10 cellular contexts compared by ENCODE assay signal in genomic region chr20:13681248-13682125, GRCh38. TPM values are rescaled to one million over a fixed set of nuclear protein-coding genes. Genes with fewer than 3 reads are reported as not detected.
DNase-seq lines count a peak whose midpoint lies in the region; ATAC-seq and TF ChIP-seq lines count a peak whose summit lies in the region.
"Had no signal": no experiment of that assay in that cellular context is flagged by ENCODE, and none has a peak within 500 bp of the region (broad histone marks: within the 10 kb centered on the region; RNA-seq: fewer than 3 reads in every experiment).

No MANE protein-coding gene starts in this region.

- H3K36me3 ChIP-seq in PC-3 (ENCODE audit: low read depth, low read length), result no peaks in the 10 kb centered on the region

- no peak overlapping the region for H3K4me3 ChIP-seq in PC-3 (ENCODE audit: low read length)

- no peak overlapping the region for H3K9ac ChIP-seq in PC-3 (ENCODE audit: low read length)

- H3K36me3 Mint-ChIP-seq in activated CD4-positive, alpha-beta T cell treated with anti-CD3 and anti-CD28 coated beads, Interleukin-2, amount 10 ng/mL, durations not matched to agents 7 days and 5 days (ENCODE audit: low read depth), result no peaks in the 10 kb centered on the region

- no peaks in the 10 kb centered on the region; the same call in 1 of the 2 replicates for H3K4me1 ChIP-seq in PC-3 (ENCODE audit: insufficient read depth, low read length)

- H3K4me2 ChIP-seq in PC-3 (ENCODE audit: low read length), result no peak overlapping the region

- ATAC-seq in GM19395 (IDR thresholded peaks at IDR 0.05; ENCODE audit: unreplicated experiment) (peak; percentile 76), HG03025 (IDR thresholded peaks at IDR 0.05; ENCODE audit: low FRiP score, unreplicated experiment) (peak; percentile 66), PC-3 (no peak)

- H2AFZ ChIP-seq in PC-3 (ENCODE audit: low read length), result no peak overlapping the region

- peak; percentile 84 for DNase-seq in DMS53 (lab: John Stamatoyannopoulos, UW)
- peak; percentile 34 for DNase-seq in PC-3
- no peak for DNase-seq in NK-92 treated with Interleukin-12 subunit alpha and Interleukin-12 subunit beta, amount 100 ng/mL, for 24 hours (lab: John Stamatoyannopoulos, UW)
- DNase-seq in NCI-H187 (lab: John Stamatoyannopoulos, UW), result no peak
- no peak for DNase-seq in superior temporal gyrus (ENCODE audit: extremely low spot score)
- no peak for DNase-seq in activated CD4-positive, alpha-beta T cell treated with anti-CD3 and anti-CD28 coated beads, Interleukin-2, amount 10 ng/mL, durations not matched to agents 7 days and 5 days
- DNase-seq: anterior cingulate cortex, midbrain had no signal

- no peaks in the 10 kb centered on the region for H3F3A ChIP-seq in PC-3 (ENCODE audit: low read length, unreplicated experiment)

- no peaks in the 10 kb centered on the region for H3K9me2 ChIP-seq in PC-3 (replicated peaks; ENCODE audit: low read length)

- POLR2A ChIA-PET in PC-3 (lab: Charles Lee; ENCODE audit: unreplicated experiment), result no interaction called here
- POLR2A ChIA-PET in activated CD4-positive, alpha-beta T cell treated with anti-CD3 and anti-CD28 coated beads, Interleukin-2, amount 10 ng/mL, durations not matched to agents 7 days and 5 days (lab: Charles Lee), result no interaction called here

- CTCF ChIA-PET in PC-3 (lab: Charles Lee), result no interaction called here
- CTCF ChIA-PET in activated CD4-positive, alpha-beta T cell treated with anti-CD3 and anti-CD28 coated beads, Interleukin-2, amount 10 ng/mL, durations not matched to agents 7 days and 5 days (lab: Charles Lee), result interaction anchor here (0.7 kb wide), 1 partner anchor 439 kb away, joined by 3 read pairs; no protein-coding TSS in a partner anchor

- no peaks in the 10 kb centered on the region for H3K79me2 ChIP-seq in PC-3 (ENCODE audit: low read length)

- H4K20me1 ChIP-seq in PC-3 (ENCODE audit: low read length), result no peaks in the 10 kb centered on the region

- peaks cover 4% of the 10 kb centered on the region for H3K4me1 Mint-ChIP-seq in activated CD4-positive, alpha-beta T cell treated with anti-CD3 and anti-CD28 coated beads, Interleukin-2, amount 10 ng/mL, durations not matched to agents 7 days and 5 days

- intact Hi-C loops in PC-3 (cut with micrococcal nuclease), result no loop called here

- H3K27me3 ChIP-seq in PC-3 (ENCODE audit: low read length), result peaks cover 9% of the 10 kb centered on the region; the same call in 1 of the 2 replicates

- H3K9me3 ChIP-seq in PC-3 (ENCODE audit: low read length), result no peaks in the 10 kb centered on the region

- no peak overlapping the region for H3K4me3 Mint-ChIP-seq in activated CD4-positive, alpha-beta T cell treated with anti-CD3 and anti-CD28 coated beads, Interleukin-2, amount 10 ng/mL, durations not matched to agents 7 days and 5 days

- BruUV-seq in PC-3 (replicated peaks; lab: Mats Ljungman, UMichigan), result no TSS peak

- H3K9me3 Mint-ChIP-seq in activated CD4-positive, alpha-beta T cell treated with anti-CD3 and anti-CD28 coated beads, Interleukin-2, amount 10 ng/mL, durations not matched to agents 7 days and 5 days, result no peaks in the 10 kb centered on the region

- H3K27ac Mint-ChIP-seq in activated CD4-positive, alpha-beta T cell treated with anti-CD3 and anti-CD28 coated beads, Interleukin-2, amount 10 ng/mL, durations not matched to agents 7 days and 5 days, result no peak overlapping the region

- H3K27ac ChIP-seq in PC-3 (ENCODE audit: low read length), result no peak overlapping the region

- no peak for TF ChIP-seq CTCF in PC-3 (conservative IDR thresholded peaks at IDR 0.05; ENCODE audit: low read depth, low read length)

- H3K27me3 Mint-ChIP-seq in activated CD4-positive, alpha-beta T cell treated with anti-CD3 and anti-CD28 coated beads, Interleukin-2, amount 10 ng/mL, durations not matched to agents 7 days and 5 days, result peaks cover 8% of the 10 kb centered on the region

RNA-seq across cellular contexts. Expression of gene TASP1, which starts 42.8 kb away (rescaled TPM):
- 10.7 and 13.9 TPM in 2 replicates for total RNA-seq in PC-3 (2014; rRNA removed)
- total RNA-seq in activated CD4-positive, alpha-beta T cell treated with anti-CD3 and anti-CD28 coated beads, Interleukin-2, amount 10 ng/mL, durations not matched to agents 7 days and 5 days, result 10 to 100 TPM in 1 of 2 experiments, 1 to 10 TPM in 1; 9.5 to 10.5 TPM

Comparison
In these comparisons a context has a peak if more than half of its experiments do, and no peak if none do; other contexts are left out.
1. DNase-seq: peak in DMS53 (single experiment) and PC-3 (single experiment); none in NK-92 treated with Interleukin-12 subunit alpha and Interleukin-12 subunit beta, amount 100 ng/mL, for 24 hours (single experiment), NCI-H187 (0 of 2), superior temporal gyrus (single experiment) and activated CD4-positive, alpha-beta T cell treated with anti-CD3 and anti-CD28 coated beads, Interleukin-2, amount 10 ng/mL, durations not matched to agents 7 days and 5 days (single experiment).